15 cellular contexts compared by ENCODE assay signal in the genomic region with DNA sequence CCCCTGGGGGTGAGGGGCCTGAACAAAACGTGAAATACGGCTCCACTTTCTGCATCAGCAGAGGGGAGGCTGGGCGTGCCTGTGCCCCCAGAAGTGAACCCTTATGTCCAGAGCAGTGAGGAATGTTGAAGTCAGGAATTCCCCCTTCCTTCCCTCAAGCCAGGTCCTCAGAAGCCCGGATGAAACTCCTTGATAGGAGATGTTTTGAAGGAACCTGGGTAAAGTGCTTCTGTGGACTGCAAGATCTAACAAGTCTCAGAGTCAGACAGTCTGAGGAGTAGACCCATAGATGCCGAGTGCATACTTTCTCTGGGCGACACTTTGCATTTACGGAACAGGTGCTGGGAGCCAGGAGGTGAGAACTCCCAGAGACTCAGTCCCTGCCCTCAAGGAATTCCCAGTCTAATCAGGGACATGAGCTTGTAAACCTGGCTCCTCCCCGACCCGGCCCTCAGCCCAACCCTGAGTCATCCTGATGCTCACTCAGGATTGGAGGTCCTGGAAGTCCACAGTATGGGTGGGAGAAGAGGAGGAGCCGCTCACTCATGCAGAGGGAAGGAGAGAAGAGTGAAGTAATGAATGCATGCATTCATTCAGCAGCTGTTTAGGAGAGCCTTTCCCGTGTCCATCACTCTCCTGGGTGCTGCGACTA.
DNase-seq lines count a peak whose midpoint lies in the region; ATAC-seq and TF ChIP-seq lines count a peak whose summit lies in the region.
"Had no signal": no experiment of that assay in that cellular context is flagged by ENCODE, and none has a peak within 500 bp of the region (broad histone marks: within the 10 kb centered on the region; RNA-seq: fewer than 3 reads in every experiment).

No MANE protein-coding gene starts in this region.

- no peaks in the 10 kb centered on the region for H3K9me3 Mint-ChIP-seq in activated CD4-positive, alpha-beta T cell treated with anti-CD3 and anti-CD28 coated beads, Interleukin-2, amount 10 ng/mL, durations not matched to agents 7 days and 5 days
- no peaks in the 10 kb centered on the region for H3K9me3 Mint-ChIP-seq in activated naive CD8-positive, alpha-beta T cell treated with anti-CD3 and anti-CD28 coated beads, Interleukin-2, amount 10 ng/mL, durations not matched to agents 7 days and 5 days

- H3K4me1 ChIP-seq in ascending aorta = no peaks in the 10 kb centered on the region

- CTCF ChIA-PET in activated CD4-positive, alpha-beta T cell treated with anti-CD3 and anti-CD28 coated beads, Interleukin-2, amount 10 ng/mL, durations not matched to agents 7 days and 5 days (lab: Charles Lee) = interaction anchor here (0.8 to 2.5 kb wide), 6 partner anchors 11 to 44 kb away, joined by 3 to 9 read pairs (median 6); no protein-coding TSS in a partner anchor

- no peaks in the 10 kb centered on the region for H3K9me3 ChIP-seq in ascending aorta

- no peak overlapping the region for H3K4me3 Mint-ChIP-seq in activated CD4-positive, alpha-beta T cell treated with anti-CD3 and anti-CD28 coated beads, Interleukin-2, amount 10 ng/mL, durations not matched to agents 7 days and 5 days
- no peak overlapping the region for H3K4me3 Mint-ChIP-seq in activated naive CD8-positive, alpha-beta T cell treated with anti-CD3 and anti-CD28 coated beads, Interleukin-2, amount 10 ng/mL, durations not matched to agents 7 days and 5 days

- POLR2A ChIA-PET in activated CD4-positive, alpha-beta T cell treated with anti-CD3 and anti-CD28 coated beads, Interleukin-2, amount 10 ng/mL, durations not matched to agents 7 days and 5 days (lab: Charles Lee) = no interaction called here
- POLR2A ChIA-PET in activated naive CD8-positive, alpha-beta T cell treated with anti-CD3 and anti-CD28 coated beads, Interleukin-2, amount 10 ng/mL, durations not matched to agents 7 days and 5 days (lab: Charles Lee) = interaction anchor here (1.0 to 1.4 kb wide), 3 partner anchors 11 to 109 kb away, joined by 3 read pairs; no protein-coding TSS in a partner anchor

- intact Hi-C loops in ascending aorta (cut with DNase I) = no loop called here

- H3K27ac ChIP-seq in ascending aorta = no peak overlapping the region

- no peak for TF ChIP-seq CTCF in ascending aorta (IDR thresholded peaks at IDR 0.05)

- no peak for DNase-seq in activated CD4-positive, alpha-beta T cell treated with anti-CD3 and anti-CD28 coated beads, Interleukin-2, amount 10 ng/mL, durations not matched to agents 7 days and 5 days
- no peak for DNase-seq in activated CD4-positive, alpha-beta T cell treated with anti-CD3 and anti-CD28 coated beads, Interleukin-2, amount 50 U/mL, for 1 hour
- DNase-seq in M059J (ENCODE audit: low read depth) (peak; percentile 47), renal cortical epithelial cell (ENCODE audit: low read depth) (peak; percentile 45), medulla oblongata (ENCODE audit: extremely low spot score) (no peak), foreskin melanocyte (no peak), ascending aorta (ENCODE audit: low spot score in 2 of 2) (no peak)
- no peak for DNase-seq in activated naive CD8-positive, alpha-beta T cell treated with anti-CD3 and anti-CD28 coated beads, Interleukin-2, amount 10 ng/mL, durations not matched to agents 7 days and 5 days
- DNase-seq: DMS 273 treated with DMSO at 0.1 percent for 48 hours; NCI-H146; NCI-H510A; Right ventricle myocardium superior; stimulated activated CD4-positive, alpha-beta T cell treated with anti-CD3 and anti-CD28 coated beads, Interleukin-12 subunit alpha, Interleukin-12 subunit beta, amount 100 ng/mL, for 4 hours had no signal

- ATAC-seq in activated naive CD8-positive, alpha-beta T cell treated with anti-CD3 and anti-CD28 coated beads, Interleukin-2, amount 10 ng/mL, durations not matched to agents 7 days and 5 days (ENCODE audit: low read depth) = no peak
- ATAC-seq: K562 had no signal

- peaks cover 88% of the 10 kb centered on the region for H3K4me1 Mint-ChIP-seq in activated CD4-positive, alpha-beta T cell treated with anti-CD3 and anti-CD28 coated beads, Interleukin-2, amount 10 ng/mL, durations not matched to agents 7 days and 5 days
- peaks cover 44% of the 10 kb centered on the region for H3K4me1 Mint-ChIP-seq in activated naive CD8-positive, alpha-beta T cell treated with anti-CD3 and anti-CD28 coated beads, Interleukin-2, amount 10 ng/mL, durations not matched to agents 7 days and 5 days

- no peaks in the 10 kb centered on the region for H3K36me3 ChIP-seq in ascending aorta

- no peak overlapping the region for H3K4me3 ChIP-seq in ascending aorta
- H3K4me3 ChIP-seq: K562, lung had no signal

- peaks cover 4% of the 10 kb centered on the region for H3K36me3 Mint-ChIP-seq in activated CD4-positive, alpha-beta T cell treated with anti-CD3 and anti-CD28 coated beads, Interleukin-2, amount 10 ng/mL, durations not matched to agents 7 days and 5 days (ENCODE audit: low read depth)
- no peaks in the 10 kb centered on the region for H3K36me3 Mint-ChIP-seq in activated naive CD8-positive, alpha-beta T cell treated with anti-CD3 and anti-CD28 coated beads, Interleukin-2, amount 10 ng/mL, durations not matched to agents 7 days and 5 days

- H3K27me3 Mint-ChIP-seq in activated CD4-positive, alpha-beta T cell treated with anti-CD3 and anti-CD28 coated beads, Interleukin-2, amount 10 ng/mL, durations not matched to agents 7 days and 5 days = no peaks in the 10 kb centered on the region
- H3K27me3 Mint-ChIP-seq in activated naive CD8-positive, alpha-beta T cell treated with anti-CD3 and anti-CD28 coated beads, Interleukin-2, amount 10 ng/mL, durations not matched to agents 7 days and 5 days = no peaks in the 10 kb centered on the region

- H3K27ac Mint-ChIP-seq in activated CD4-positive, alpha-beta T cell treated with anti-CD3 and anti-CD28 coated beads, Interleukin-2, amount 10 ng/mL, durations not matched to agents 7 days and 5 days = peak overlapping the region; percentile 92
- peak overlapping the region; percentile 55 for H3K27ac Mint-ChIP-seq in activated naive CD8-positive, alpha-beta T cell treated with anti-CD3 and anti-CD28 coated beads, Interleukin-2, amount 10 ng/mL, durations not matched to agents 7 days and 5 days

- no peaks in the 10 kb centered on the region for H3K27me3 ChIP-seq in ascending aorta

Comparison
In these comparisons a context has a peak if more than half of its experiments do, and no peak if none do; other contexts are left out.
1. DNase-seq: peak in M059J (single experiment) and renal cortical epithelial cell (single experiment); none in activated CD4-positive, alpha-beta T cell treated with anti-CD3 and anti-CD28 coated beads, Interleukin-2, amount 10 ng/mL, durations not matched to agents 7 days and 5 days (single experiment), activated CD4-positive, alpha-beta T cell treated with anti-CD3 and anti-CD28 coated beads, Interleukin-2, amount 50 U/mL, for 1 hour (single experiment), activated naive CD8-positive, alpha-beta T cell treated with anti-CD3 and anti-CD28 coated beads, Interleukin-2, amount 10 ng/mL, durations not matched to agents 7 days and 5 days (single experiment), medulla oblongata (single experiment), foreskin melanocyte (single experiment) and ascending aorta (0 of 2).